In genomic region chr6:93017213-93017612, GRCh38 we compare ENCODE assay signal across 18 cellular contexts.
DNase-seq lines count a peak whose midpoint lies in the region; ATAC-seq and TF ChIP-seq lines count a peak whose summit lies in the region.
"Had no signal": no experiment of that assay in that cellular context is flagged by ENCODE, and none has a peak within 500 bp of the region (broad histone marks: within the 10 kb centered on the region; RNA-seq: fewer than 3 reads in every experiment).

No MANE protein-coding gene starts in this region.

- H3K4me3 Mint-ChIP-seq in neural progenitor cell: no peak overlapping the region
- H3K4me3 Mint-ChIP-seq: CD4-positive, CD25-positive, alpha-beta regulatory T cell had no signal

- H3K9me3 ChIP-seq in neural progenitor cell (ENCODE audit: low read depth): no peaks in the 10 kb centered on the region

- H3K4me1 Mint-ChIP-seq in neural progenitor cell: no peaks in the 10 kb centered on the region
- H3K4me1 Mint-ChIP-seq: CD4-positive, CD25-positive, alpha-beta regulatory T cell had no signal

- H3K36me3 Mint-ChIP-seq in neural progenitor cell: no peaks in the 10 kb centered on the region
- H3K36me3 Mint-ChIP-seq: CD4-positive, CD25-positive, alpha-beta regulatory T cell had no signal

- peaks cover 5% of the 10 kb centered on the region for H3K9me3 Mint-ChIP-seq in neural progenitor cell

- TF ChIP-seq CTCF in choroid plexus epithelial cell (conservative IDR thresholded peaks at IDR 0.05; ENCODE audit: low read depth, low read length): peak; percentile 44
- TF ChIP-seq CTCF in neural progenitor cell (IDR thresholded peaks at IDR 0.05): peak; percentile 40

- H3K4me3 ChIP-seq in choroid plexus epithelial cell (ENCODE audit: low read depth, low read length): no peak overlapping the region
- H3K4me3 ChIP-seq in neural progenitor cell: no peak overlapping the region
- H3K4me3 ChIP-seq: heart right ventricle, lung, smooth muscle cell had no signal

- peak overlapping the region; percentile 4 for H2AFZ ChIP-seq in neural progenitor cell (replicated peaks)

- H3K27me3 Mint-ChIP-seq in neural progenitor cell (ENCODE audit: insufficient read depth, low read depth): peaks cover 4% of the 10 kb centered on the region
- H3K27me3 Mint-ChIP-seq: CD4-positive, CD25-positive, alpha-beta regulatory T cell had no signal

- peak; percentile 34 for DNase-seq in H4 (ENCODE audit: low spot score)
- peak; percentile 47 for DNase-seq in NCI-H69 (lab: John Stamatoyannopoulos, UW)
- DNase-seq in choroid plexus epithelial cell (ENCODE audit: low read depth): peak; percentile 42
- DNase-seq in neural progenitor cell (ENCODE audit: low spot score): peak; percentile 30
- DNase-seq in SW 1271 (lab: John Stamatoyannopoulos, UW): no peak
- DNase-seq in NCI-H510A (lab: John Stamatoyannopoulos, UW): no peak
- no peak for DNase-seq in EL
- DNase-seq: activated naive CD4-positive, alpha-beta T cell treated with anti-CD3 and anti-CD28 coated beads, Interleukin-2, amount 50 U/mL, for 16 hours; caudate nucleus; CD4-positive, CD25-positive, alpha-beta regulatory T cell; heart right ventricle; NCI-H1105; nucleus accumbens; SHP77 treated with DMSO at 0.1 percent for 48 hours; substantia nigra had no signal

- H3K4me2 ChIP-seq in neural progenitor cell: no peak overlapping the region
- H3K4me2 ChIP-seq: smooth muscle cell had no signal

- no peaks in the 10 kb centered on the region for H3K27me3 ChIP-seq in neural progenitor cell
- H3K27me3 ChIP-seq: heart right ventricle had no signal

- ATAC-seq in HG03097 (IDR thresholded peaks at IDR 0.05; ENCODE audit: low FRiP score, unreplicated experiment): no peak
- ATAC-seq: heart right ventricle had no signal

- H3F3A ChIP-seq in neural progenitor cell (ENCODE audit: low read depth): no peaks in the 10 kb centered on the region

- H3K27ac ChIP-seq in neural progenitor cell: no peak overlapping the region
- H3K27ac ChIP-seq: heart right ventricle had no signal

- no peaks in the 10 kb centered on the region for H3K4me1 ChIP-seq in neural progenitor cell
- H3K4me1 ChIP-seq: heart right ventricle had no signal

- no peaks in the 10 kb centered on the region for H3K79me2 ChIP-seq in neural progenitor cell (ENCODE audit: low read depth)

- H3K9ac ChIP-seq in neural progenitor cell: no peak overlapping the region

- H4K20me1 ChIP-seq in neural progenitor cell (ENCODE audit: low read depth): no peaks in the 10 kb centered on the region

- no peaks in the 10 kb centered on the region for H3K36me3 ChIP-seq in neural progenitor cell
- H3K36me3 ChIP-seq: heart right ventricle had no signal

- no peak overlapping the region for H3K27ac Mint-ChIP-seq in neural progenitor cell
- H3K27ac Mint-ChIP-seq: CD4-positive, CD25-positive, alpha-beta regulatory T cell had no signal

Comparison
In these comparisons a context has a peak if more than half of its experiments do, and no peak if none do; other contexts are left out.
1. DNase-seq: peak in H4 (single experiment), NCI-H69 (single experiment), choroid plexus epithelial cell (single experiment) and neural progenitor cell (single experiment); none in SW 1271 (0 of 2), NCI-H510A (single experiment) and EL (single experiment).